ENCODE assay signal across 1 cellular context in the genomic region with DNA sequence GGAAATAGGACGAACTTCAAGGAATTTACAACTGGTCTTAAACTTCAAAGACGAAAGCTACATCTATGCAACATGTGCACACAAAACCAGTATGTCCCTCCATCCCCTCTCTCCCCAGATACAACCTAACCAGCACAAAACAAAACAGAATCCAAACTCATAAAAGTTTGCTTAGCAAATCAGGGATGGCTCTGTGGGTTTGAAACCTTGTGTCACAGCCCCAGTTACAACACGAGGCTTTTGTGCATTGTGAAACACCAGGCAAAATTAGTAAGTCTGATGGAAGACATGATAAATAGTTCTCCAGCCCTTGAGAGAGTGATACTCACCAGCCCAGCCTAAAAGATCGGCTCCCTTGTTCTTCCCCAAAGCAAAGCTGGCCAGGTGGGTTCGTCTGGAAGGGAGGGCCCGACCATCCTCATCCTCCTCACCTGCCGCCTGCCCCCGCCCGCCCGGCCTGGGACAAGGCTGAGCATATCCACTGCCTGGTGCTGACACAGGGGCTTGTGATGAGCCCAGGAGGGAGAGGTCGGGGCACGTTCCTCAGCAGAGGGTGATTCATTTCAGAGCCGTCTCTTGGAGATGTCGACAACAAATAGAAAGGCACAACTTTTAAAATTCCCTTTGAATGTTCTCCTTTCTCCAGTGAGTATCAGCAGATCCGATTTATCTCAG.
TF ChIP-seq lines count a peak whose summit lies in the region.

No MANE protein-coding gene starts in this region.

TF ChIP-seq in GM23338, 12 proteins besides CTCF, POLR2A, EP300 and RAD21 (continued from another document):
- TF ChIP-seq, protein P1, sequence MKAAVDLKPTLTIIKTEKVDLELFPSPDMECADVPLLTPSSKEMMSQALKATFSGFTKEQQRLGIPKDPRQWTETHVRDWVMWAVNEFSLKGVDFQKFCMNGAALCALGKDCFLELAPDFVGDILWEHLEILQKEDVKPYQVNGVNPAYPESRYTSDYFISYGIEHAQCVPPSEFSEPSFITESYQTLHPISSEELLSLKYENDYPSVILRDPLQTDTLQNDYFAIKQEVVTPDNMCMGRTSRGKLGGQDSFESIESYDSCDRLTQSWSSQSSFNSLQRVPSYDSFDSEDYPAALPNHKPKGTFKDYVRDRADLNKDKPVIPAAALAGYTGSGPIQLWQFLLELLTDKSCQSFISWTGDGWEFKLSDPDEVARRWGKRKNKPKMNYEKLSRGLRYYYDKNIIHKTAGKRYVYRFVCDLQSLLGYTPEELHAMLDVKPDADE (IDR thresholded peaks at IDR 0.05), result no peak
- TF ChIP-seq EZH2 (IDR thresholded peaks at IDR 0.05; ENCODE audit: low read depth, unreplicated experiment) (no peak), STAT1 (IDR thresholded peaks at IDR 0.05; ENCODE audit: unreplicated experiment) (no peak), NANOG (IDR thresholded peaks at IDR 0.05; ENCODE audit: borderline replicate concordance) (no peak), POLR2AphosphoS5 (IDR thresholded peaks at IDR 0.05; ENCODE audit: low read depth) (no peak), ZNF114 (CRISPR knock-in tag; IDR thresholded peaks at IDR 0.05) (no peak), JUNB (IDR thresholded peaks at IDR 0.05; ENCODE audit: unreplicated experiment) (no peak)
- TF ChIP-seq, protein P2, sequence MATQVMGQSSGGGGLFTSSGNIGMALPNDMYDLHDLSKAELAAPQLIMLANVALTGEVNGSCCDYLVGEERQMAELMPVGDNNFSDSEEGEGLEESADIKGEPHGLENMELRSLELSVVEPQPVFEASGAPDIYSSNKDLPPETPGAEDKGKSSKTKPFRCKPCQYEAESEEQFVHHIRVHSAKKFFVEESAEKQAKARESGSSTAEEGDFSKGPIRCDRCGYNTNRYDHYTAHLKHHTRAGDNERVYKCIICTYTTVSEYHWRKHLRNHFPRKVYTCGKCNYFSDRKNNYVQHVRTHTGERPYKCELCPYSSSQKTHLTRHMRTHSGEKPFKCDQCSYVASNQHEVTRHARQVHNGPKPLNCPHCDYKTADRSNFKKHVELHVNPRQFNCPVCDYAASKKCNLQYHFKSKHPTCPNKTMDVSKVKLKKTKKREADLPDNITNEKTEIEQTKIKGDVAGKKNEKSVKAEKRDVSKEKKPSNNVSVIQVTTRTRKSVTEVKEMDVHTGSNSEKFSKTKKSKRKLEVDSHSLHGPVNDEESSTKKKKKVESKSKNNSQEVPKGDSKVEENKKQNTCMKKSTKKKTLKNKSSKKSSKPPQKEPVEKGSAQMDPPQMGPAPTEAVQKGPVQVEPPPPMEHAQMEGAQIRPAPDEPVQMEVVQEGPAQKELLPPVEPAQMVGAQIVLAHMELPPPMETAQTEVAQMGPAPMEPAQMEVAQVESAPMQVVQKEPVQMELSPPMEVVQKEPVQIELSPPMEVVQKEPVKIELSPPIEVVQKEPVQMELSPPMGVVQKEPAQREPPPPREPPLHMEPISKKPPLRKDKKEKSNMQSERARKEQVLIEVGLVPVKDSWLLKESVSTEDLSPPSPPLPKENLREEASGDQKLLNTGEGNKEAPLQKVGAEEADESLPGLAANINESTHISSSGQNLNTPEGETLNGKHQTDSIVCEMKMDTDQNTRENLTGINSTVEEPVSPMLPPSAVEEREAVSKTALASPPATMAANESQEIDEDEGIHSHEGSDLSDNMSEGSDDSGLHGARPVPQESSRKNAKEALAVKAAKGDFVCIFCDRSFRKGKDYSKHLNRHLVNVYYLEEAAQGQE (IDR thresholded peaks at IDR 0.05; ENCODE audit: unreplicated experiment), result no peak
